Comparison of ENCODE assay signal across 15 cellular contexts in the genomic region with DNA sequence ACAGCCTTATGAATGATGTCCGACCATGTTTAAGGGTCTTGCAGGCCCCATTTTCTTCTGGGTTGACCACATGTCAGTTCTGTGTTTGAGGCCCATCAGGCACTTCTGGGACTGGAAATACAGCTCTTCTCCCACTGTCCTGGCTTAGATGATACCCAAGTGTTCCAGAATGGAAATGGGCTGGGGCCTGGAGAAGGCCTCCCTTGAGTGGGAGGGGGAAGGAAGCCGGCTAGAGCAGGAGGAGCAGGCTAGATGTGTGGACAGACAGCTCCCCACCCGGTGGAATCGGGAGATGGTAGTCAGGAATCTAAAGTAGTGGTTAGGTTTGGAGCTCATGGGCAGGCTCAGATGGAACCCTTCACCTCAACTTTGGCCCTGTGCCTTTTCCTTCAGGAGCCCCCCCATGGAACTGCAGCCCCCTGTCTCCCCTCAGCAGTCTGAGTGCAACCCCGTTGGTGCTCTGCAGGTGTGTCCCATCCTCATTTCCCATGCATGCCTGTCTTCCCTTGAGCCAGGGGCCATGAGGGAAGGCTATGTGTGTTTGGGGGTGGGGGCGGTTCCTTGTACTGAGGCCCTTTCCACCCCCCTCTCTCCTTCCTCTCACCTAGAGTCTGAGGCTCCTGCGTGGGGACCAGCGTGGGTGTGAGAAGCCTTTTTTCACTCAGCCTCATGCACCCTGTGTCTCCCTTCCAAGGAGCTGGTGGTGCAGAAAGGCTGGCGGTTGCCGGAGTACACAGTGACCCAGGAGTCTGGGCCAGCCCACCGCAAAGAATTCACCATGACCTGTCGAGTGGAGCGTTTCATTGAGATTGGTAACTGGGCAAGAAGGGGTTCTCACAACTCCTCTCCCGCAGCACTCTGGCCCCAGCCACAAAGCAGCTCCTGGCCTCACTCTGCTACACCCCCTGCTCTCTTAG. TPM values are rescaled to one million over a fixed set of nuclear protein-coding genes. Genes with fewer than 3 reads are reported as not detected.
DNase-seq lines count a peak whose midpoint lies in the region; ATAC-seq and TF ChIP-seq lines count a peak whose summit lies in the region.
"Had no signal": no experiment of that assay in that cellular context is flagged by ENCODE, and none has a peak within 500 bp of the region (broad histone marks: within the 10 kb centered on the region; RNA-seq: fewer than 3 reads in every experiment).

No MANE protein-coding gene starts in this region.

- H3K27me3 ChIP-seq in DND-41 (ENCODE audit: insufficient read depth, low read length, poor library complexity) (no peaks in the 10 kb centered on the region), tibial nerve (no peaks in the 10 kb centered on the region)
- H3K27me3 ChIP-seq: body of pancreas had no signal

- ATAC-seq in DND-41 (ENCODE audit: insufficient read depth, low read depth), result no peak
- ATAC-seq in stimulated activated naive B cell treated with anti-CD40 and anti-IgM and Interleukin-4, amounts not matched to agents 10 μg/mL and 1 μg/mL and 100 μg/mL, for 72 hours (replicated peaks), result no peak
- ATAC-seq: activated CD4-positive, alpha-beta T cell treated with anti-CD3 and anti-CD28 coated beads for 36 hours; body of pancreas; Panc1 had no signal

- no peak for TF ChIP-seq CTCF in DND-41 (IDR thresholded peaks at IDR 0.05; ENCODE audit: borderline replicate concordance, extremely low read depth, low read length, poor library complexity, severe bottlenecking)
- TF ChIP-seq CTCF in tibial nerve (IDR thresholded peaks at IDR 0.05), result no peak

- intact Hi-C loops in activated T-helper 2 cell treated with anti-CD3 and anti-CD28 coated beads, Interferon-gamma antibody, Interleukin-2, Interleukin-4, amounts not matched to agents 10 μg/mL and 5 μg/mL and 100 μg/mL, durations not matched to agents 14 hours and 24 hours and 36 hours (cut with micrococcal nuclease), result loop anchor here (10.0 kb wide), 1 partner anchor 299 kb away; the partner anchor contains the start of gene ITGB7
- intact Hi-C loops in head of caudate nucleus (cut with DNase I), result loop anchor here (10.0 kb wide), 1 partner anchor 149 kb away; no protein-coding TSS in a partner anchor

- no peaks in the 10 kb centered on the region for H3K9me3 Mint-ChIP-seq in activated T-helper 2 cell treated with anti-CD3 and anti-CD28 coated beads, Interferon-gamma antibody, Interleukin-2, Interleukin-4, amounts not matched to agents 10 μg/mL and 5 μg/mL and 100 μg/mL, durations not matched to agents 14 hours and 24 hours and 36 hours
- H3K9me3 Mint-ChIP-seq in stimulated activated naive B cell treated with anti-CD40 and anti-IgM and Interleukin-4, amounts not matched to agents 10 μg/mL and 1 μg/mL and 100 μg/mL, for 72 hours, result peaks cover 0 to 4% of the 10 kb centered on the region in 2 donors

- H3K27ac ChIP-seq in DND-41 (ENCODE audit: low read length), result no peak overlapping the region
- H3K27ac ChIP-seq in tibial nerve, result peak overlapping the region in 2 of 4 donors; percentile 98 to 100

- TF ChIP-seq POLR2A in tibial nerve (IDR thresholded peaks at IDR 0.05), result no peak

- H3K4me2 ChIP-seq in DND-41 (ENCODE audit: insufficient read depth, low read length), result no peak overlapping the region

- H3K27ac Mint-ChIP-seq in activated T-helper 2 cell treated with anti-CD3 and anti-CD28 coated beads, Interferon-gamma antibody, Interleukin-2, Interleukin-4, amounts not matched to agents 10 μg/mL and 5 μg/mL and 100 μg/mL, durations not matched to agents 14 hours and 24 hours and 36 hours, result no peak overlapping the region
- H3K27ac Mint-ChIP-seq in stimulated activated naive B cell treated with anti-CD40 and anti-IgM and Interleukin-4, amounts not matched to agents 10 μg/mL and 1 μg/mL and 100 μg/mL, for 72 hours, result peak overlapping the region; percentile 37
- H3K27ac Mint-ChIP-seq: activated CD4-positive, alpha-beta T cell treated with anti-CD3 and anti-CD28 coated beads for 36 hours had no signal

- H3K9me3 ChIP-seq in DND-41 (ENCODE audit: insufficient read depth, low read length, severe bottlenecking) (no peaks in the 10 kb centered on the region), tibial nerve (no peaks in the 10 kb centered on the region)
- H3K9me3 ChIP-seq: body of pancreas had no signal

- H3K79me2 ChIP-seq in DND-41 (ENCODE audit: insufficient read depth, low read length), result peaks cover 22% of the 10 kb centered on the region

- peaks cover 18% of the 10 kb centered on the region for H3K36me3 Mint-ChIP-seq in activated T-helper 2 cell treated with anti-CD3 and anti-CD28 coated beads, Interferon-gamma antibody, Interleukin-2, Interleukin-4, amounts not matched to agents 10 μg/mL and 5 μg/mL and 100 μg/mL, durations not matched to agents 14 hours and 24 hours and 36 hours (ENCODE audit: low read depth)
- peaks cover 30 to 44% of the 10 kb centered on the region in 2 donors for H3K36me3 Mint-ChIP-seq in stimulated activated naive B cell treated with anti-CD40 and anti-IgM and Interleukin-4, amounts not matched to agents 10 μg/mL and 1 μg/mL and 100 μg/mL, for 72 hours

- H3K4me1 Mint-ChIP-seq in activated T-helper 2 cell treated with anti-CD3 and anti-CD28 coated beads, Interferon-gamma antibody, Interleukin-2, Interleukin-4, amounts not matched to agents 10 μg/mL and 5 μg/mL and 100 μg/mL, durations not matched to agents 14 hours and 24 hours and 36 hours (ENCODE audit: low read depth), result peaks cover 18% of the 10 kb centered on the region
- peaks cover 28 to 46% of the 10 kb centered on the region in 2 donors for H3K4me1 Mint-ChIP-seq in stimulated activated naive B cell treated with anti-CD40 and anti-IgM and Interleukin-4, amounts not matched to agents 10 μg/mL and 1 μg/mL and 100 μg/mL, for 72 hours

- H3K4me3 ChIP-seq in DND-41 (ENCODE audit: low read depth in 1 of 2, low read length in 2 of 2) (no peak overlapping the region), tibial nerve (no peak overlapping the region)
- H3K4me3 ChIP-seq: body of pancreas had no signal

- H3K4me1 ChIP-seq in DND-41 (ENCODE audit: insufficient read depth, low read length) (peaks cover 40% of the 10 kb centered on the region), tibial nerve (peaks cover 2 to 58% (median 25%) of the 10 kb centered on the region in 4 donors)

- H4K20me1 ChIP-seq in DND-41 (ENCODE audit: insufficient read depth, low read length), result no peaks in the 10 kb centered on the region

- peak; percentile 4 for DNase-seq in DND-41
- DNase-seq in activated T-helper 2 cell treated with anti-CD3 and anti-CD28 coated beads, Interferon-gamma antibody, Interleukin-2, Interleukin-4, amounts not matched to agents 10 μg/mL and 5 μg/mL and 100 μg/mL, durations not matched to agents 14 hours and 24 hours and 36 hours (ENCODE audit: low spot score), result no peak
- DNase-seq in head of caudate nucleus, result peak in 25 of 42 donors; percentile 29 to 85 (median 55)
- DNase-seq in stimulated activated naive B cell treated with anti-CD40 and anti-IgM and Interleukin-4, amounts not matched to agents 10 μg/mL and 1 μg/mL and 100 μg/mL, for 72 hours, result no peak
- no peak for DNase-seq in tibial nerve (ENCODE audit: low spot score in 2 of 2)
- no peak for DNase-seq in DMS79 treated with DMSO at 0.1 percent for 48 hours (lab: John Stamatoyannopoulos, UW)
- DNase-seq in NCI-H2081 (lab: John Stamatoyannopoulos, UW), result no peak
- DNase-seq: activated CD4-positive, alpha-beta T cell treated with anti-CD3 and anti-CD28 coated beads for 36 hours; body of pancreas; Kasumi-1; midbrain; NCI-H187; NCI-H526; T-helper 2 cell had no signal

- peak overlapping the region; percentile 26 for H3K4me3 Mint-ChIP-seq in activated T-helper 2 cell treated with anti-CD3 and anti-CD28 coated beads, Interferon-gamma antibody, Interleukin-2, Interleukin-4, amounts not matched to agents 10 μg/mL and 5 μg/mL and 100 μg/mL, durations not matched to agents 14 hours and 24 hours and 36 hours (ENCODE audit: low read depth)
- peak overlapping the region in 1 of 2 donors; percentile 12 for H3K4me3 Mint-ChIP-seq in stimulated activated naive B cell treated with anti-CD40 and anti-IgM and Interleukin-4, amounts not matched to agents 10 μg/mL and 1 μg/mL and 100 μg/mL, for 72 hours
- H3K4me3 Mint-ChIP-seq: activated CD4-positive, alpha-beta T cell treated with anti-CD3 and anti-CD28 coated beads for 36 hours had no signal

- no peak overlapping the region for H2AFZ ChIP-seq in DND-41 (ENCODE audit: low read depth, low read length)

- peaks cover 44% of the 10 kb centered on the region for H3K36me3 ChIP-seq in DND-41 (ENCODE audit: insufficient read depth, low read length)
- H3K36me3 ChIP-seq in tibial nerve, result peaks cover 0 to 40% (median 3%) of the 10 kb centered on the region in 3 donors

- no peak for TF ChIP-seq EP300 in tibial nerve (IDR thresholded peaks at IDR 0.05)

- no peaks in the 10 kb centered on the region for H3K27me3 Mint-ChIP-seq in activated T-helper 2 cell treated with anti-CD3 and anti-CD28 coated beads, Interferon-gamma antibody, Interleukin-2, Interleukin-4, amounts not matched to agents 10 μg/mL and 5 μg/mL and 100 μg/mL, durations not matched to agents 14 hours and 24 hours and 36 hours (ENCODE audit: low read depth)
- no peaks in the 10 kb centered on the region for H3K27me3 Mint-ChIP-seq in stimulated activated naive B cell treated with anti-CD40 and anti-IgM and Interleukin-4, amounts not matched to agents 10 μg/mL and 1 μg/mL and 100 μg/mL, for 72 hours
- H3K27me3 Mint-ChIP-seq: activated CD4-positive, alpha-beta T cell treated with anti-CD3 and anti-CD28 coated beads for 36 hours had no signal

- no peak overlapping the region; the same call in 1 of the 2 replicates for H3K9ac ChIP-seq in DND-41 (ENCODE audit: low read depth, low read length)

- 78 to 79% methylated on average over 14 of the region's 14 CpGs for WGBS in tibial nerve, 2 donors

RNA-seq across cellular contexts. Expression of gene NPFF, which starts 3.0 kb away (rescaled TPM):
- total RNA-seq in activated T-helper 2 cell treated with anti-CD3 and anti-CD28 coated beads, Interferon-gamma antibody, Interleukin-2, Interleukin-4, amounts not matched to agents 10 μg/mL and 5 μg/mL and 100 μg/mL, durations not matched to agents 14 hours and 24 hours and 36 hours, result not detected in 2 replicates
- not detected for total RNA-seq in tibial nerve
- total RNA-seq: activated CD4-positive, alpha-beta T cell treated with anti-CD3 and anti-CD28 coated beads for 36 hours; body of pancreas had no signal

RNA-seq across cellular contexts. Expression of gene TARBP2, which starts 3.2 kb away (rescaled TPM):
- total RNA-seq in activated T-helper 2 cell treated with anti-CD3 and anti-CD28 coated beads, Interferon-gamma antibody, Interleukin-2, Interleukin-4, amounts not matched to agents 10 μg/mL and 5 μg/mL and 100 μg/mL, durations not matched to agents 14 hours and 24 hours and 36 hours, result 43.9 and 47.0 TPM in 2 replicates
- 10 to 100 TPM; 25.3 to 56.4 (median 36.1) TPM for total RNA-seq in tibial nerve

RNA-seq across cellular contexts. Expression of gene MAP3K12, which starts 5.0 kb away (rescaled TPM):
- 14.4 and 14.7 TPM in 2 replicates for total RNA-seq in activated T-helper 2 cell treated with anti-CD3 and anti-CD28 coated beads, Interferon-gamma antibody, Interleukin-2, Interleukin-4, amounts not matched to agents 10 μg/mL and 5 μg/mL and 100 μg/mL, durations not matched to agents 14 hours and 24 hours and 36 hours
- 10 to 100 TPM; 35.6 to 95.1 (median 58.3) TPM for total RNA-seq in tibial nerve

RNA-seq across cellular contexts. Expression of gene PCBP2, which starts 52.4 kb away (rescaled TPM):
- 985 and 1,001 TPM in 2 replicates for total RNA-seq in activated T-helper 2 cell treated with anti-CD3 and anti-CD28 coated beads, Interferon-gamma antibody, Interleukin-2, Interleukin-4, amounts not matched to agents 10 μg/mL and 5 μg/mL and 100 μg/mL, durations not matched to agents 14 hours and 24 hours and 36 hours
- 100 to 1,000 TPM; 414 to 583 (median 490) TPM for total RNA-seq in tibial nerve

Comparison
In these comparisons a context has a peak if more than half of its experiments do, and no peak if none do; other contexts are left out.
1. DNase-seq: peak in DND-41 (single experiment) and head of caudate nucleus (25 of 42); none in activated T-helper 2 cell treated with anti-CD3 and anti-CD28 coated beads, Interferon-gamma antibody, Interleukin-2, Interleukin-4, amounts not matched to agents 10 μg/mL and 5 μg/mL and 100 μg/mL, durations not matched to agents 14 hours and 24 hours and 36 hours (single experiment), stimulated activated naive B cell treated with anti-CD40 and anti-IgM and Interleukin-4, amounts not matched to agents 10 μg/mL and 1 μg/mL and 100 μg/mL, for 72 hours (single experiment), tibial nerve (0 of 2), DMS79 treated with DMSO at 0.1 percent for 48 hours (single experiment) and NCI-H2081 (0 of 2).